Comparison of ENCODE assay signal across 26 cellular contexts in the genomic region with DNA sequence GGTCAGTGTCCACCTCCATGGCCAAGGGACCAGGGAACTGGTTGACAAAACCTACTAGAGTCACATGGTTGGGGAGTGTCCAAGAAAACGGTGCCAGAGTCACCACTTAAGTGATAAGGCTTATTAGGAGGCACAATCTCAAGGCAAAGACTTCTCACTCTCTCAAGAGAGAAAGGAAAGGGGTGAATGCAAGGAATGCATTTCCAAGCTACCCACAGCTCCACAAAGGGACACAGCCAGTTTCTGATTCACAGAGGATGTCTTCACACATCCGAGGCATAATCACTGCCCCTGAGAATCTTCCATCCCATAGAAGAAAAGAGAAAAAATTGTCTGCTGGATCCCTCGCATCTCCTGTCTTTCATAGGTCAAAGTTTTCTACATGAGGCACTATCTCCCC.
A peak's percentile ranks its signal among the peaks of the same experiment; 100 is the strongest.
DNase-seq lines count a peak whose midpoint lies in the region; ATAC-seq, FAIRE-seq and TF ChIP-seq lines count a peak whose summit lies in the region.
"Had no signal": no experiment of that assay in that cellular context is flagged by ENCODE, and none has a peak within 500 bp of the region (broad histone marks: within the 10 kb centered on the region; RNA-seq: fewer than 3 reads in every experiment).

No MANE protein-coding gene starts in this region.

- H3K79me2 ChIP-seq in GM23248 (ENCODE audit: insufficient read depth), result no peaks in the 10 kb centered on the region
- H3K79me2 ChIP-seq in astrocyte (ENCODE audit: insufficient read depth, low read length), result no peaks in the 10 kb centered on the region

- H2AFZ ChIP-seq in GM23248, result no peak overlapping the region
- no peak overlapping the region for H2AFZ ChIP-seq in astrocyte (ENCODE audit: low read depth, low read length)
- H2AFZ ChIP-seq: GM23338 had no signal

- H3K9ac ChIP-seq in GM23248 (peak overlapping the region; percentile 53), astrocyte (ENCODE audit: low read length) (no peak overlapping the region)

- H3K36me3 Mint-ChIP-seq in astrocyte (ENCODE audit: low read depth, unreplicated experiment) (peaks cover 28% of the 10 kb centered on the region), nephron progenitor cell (ENCODE audit: low read depth) (peaks cover 16% of the 10 kb centered on the region)
- H3K36me3 Mint-ChIP-seq in T-helper 2 cell treated with Interferon-gamma antibody and Interleukin-4, amounts not matched to agents 5 μg/mL and 100 μg/mL, for 36 hours (ENCODE audit: low read depth), result no peaks in the 10 kb centered on the region
- H3K36me3 Mint-ChIP-seq: CD4-positive, CD25-positive, alpha-beta regulatory T cell; natural killer cell treated with Interleukin-12 subunit alpha and Interleukin-12 subunit beta and Interleukin-15 and Interleukin-18, amount 100 ng/mL, for 72 hours; stimulated activated memory B cell treated with anti-CD40 and anti-IgM and Interleukin-4, amounts not matched to agents 10 μg/mL and 1 μg/mL and 100 μg/mL, for 72 hours had no signal

- in situ Hi-C loops in GM23248 (cut with MboI), result no loop called here

- peaks cover 31% of the 10 kb centered on the region for H3F3A ChIP-seq in GM23248 (ENCODE audit: insufficient read depth)

- peak overlapping the region; percentile 89 for H3K27ac ChIP-seq in GM23248
- no peak overlapping the region for H3K27ac ChIP-seq in astrocyte (ENCODE audit: low read depth, low read length)
- H3K27ac ChIP-seq in suprapubic skin, result peak overlapping the region; percentile 70
- H3K27ac ChIP-seq: SJCRH30, WERI-Rb-1 had no signal

- H3K9me2 ChIP-seq in GM23248 (ENCODE audit: insufficient read depth), result no peaks in the 10 kb centered on the region

- H3K27me3 Mint-ChIP-seq in astrocyte (ENCODE audit: low read depth, unreplicated experiment) (no peaks in the 10 kb centered on the region), nephron progenitor cell (ENCODE audit: low read depth, poor library complexity) (peaks cover 8% of the 10 kb centered on the region)
- peaks cover 2% of the 10 kb centered on the region for H3K27me3 Mint-ChIP-seq in T-helper 2 cell treated with Interferon-gamma antibody and Interleukin-4, amounts not matched to agents 5 μg/mL and 100 μg/mL, for 36 hours (ENCODE audit: low read depth)

- H4K20me1 ChIP-seq in GM23248 (ENCODE audit: insufficient read depth) (no peaks in the 10 kb centered on the region), astrocyte (ENCODE audit: insufficient read depth, low read length) (peaks cover 3% of the 10 kb centered on the region)

- H3K27ac Mint-ChIP-seq in astrocyte (ENCODE audit: unreplicated experiment), result peak overlapping the region; percentile 48
- H3K27ac Mint-ChIP-seq in nephron progenitor cell, result peak overlapping the region; percentile 66
- H3K27ac Mint-ChIP-seq in T-helper 2 cell treated with Interferon-gamma antibody and Interleukin-4, amounts not matched to agents 5 μg/mL and 100 μg/mL, for 36 hours, result no peak overlapping the region
- H3K27ac Mint-ChIP-seq: CD4-positive, CD25-positive, alpha-beta regulatory T cell; dendritic cell treated with granulocyte-macrophage colony-stimulating factor and Interleukin-4, amounts not matched to agents 40 ng/mL and 50 ng/mL, for 4 days; GM23338; natural killer cell treated with Interleukin-12 subunit alpha and Interleukin-12 subunit beta and Interleukin-15 and Interleukin-18, amount 100 ng/mL, for 72 hours; stimulated activated memory B cell treated with anti-CD40 and anti-IgM and Interleukin-4, amounts not matched to agents 10 μg/mL and 1 μg/mL and 100 μg/mL, for 72 hours had no signal

- TF ChIP-seq POLR2A in suprapubic skin (IDR thresholded peaks at IDR 0.05), result no peak

- H3K4me2 ChIP-seq in GM23248 (ENCODE audit: unreplicated experiment) (peak overlapping the region; percentile 52), astrocyte (ENCODE audit: low read length) (peak overlapping the region; percentile 38)
- H3K4me2 ChIP-seq: GM23338 had no signal

- FAIRE-seq in astrocyte (lab: Jason Lieb, UNC), result no peak
- FAIRE-seq: RCC 7860 had no signal

- no peaks in the 10 kb centered on the region for H3K27me3 ChIP-seq in GM23248 (replicated peaks; ENCODE audit: insufficient read depth)
- H3K27me3 ChIP-seq in astrocyte (ENCODE audit: insufficient read depth, low read length), result no peaks in the 10 kb centered on the region
- H3K27me3 ChIP-seq in suprapubic skin, result no peaks in the 10 kb centered on the region
- H3K27me3 ChIP-seq: SJCRH30 had no signal

- H3K4me1 Mint-ChIP-seq in astrocyte (ENCODE audit: low read depth, unreplicated experiment) (peaks cover 38% of the 10 kb centered on the region), nephron progenitor cell (peaks cover 46% of the 10 kb centered on the region)
- H3K4me1 Mint-ChIP-seq in T-helper 2 cell treated with Interferon-gamma antibody and Interleukin-4, amounts not matched to agents 5 μg/mL and 100 μg/mL, for 36 hours (ENCODE audit: low read depth), result peaks cover 11% of the 10 kb centered on the region
- H3K4me1 Mint-ChIP-seq: GM23338 had no signal

- H3K4me1 ChIP-seq in GM23248 (ENCODE audit: insufficient read depth), result peaks cover 35% of the 10 kb centered on the region
- peaks cover 20% of the 10 kb centered on the region for H3K4me1 ChIP-seq in astrocyte (ENCODE audit: insufficient read depth, low read length)
- peaks cover 38% of the 10 kb centered on the region for H3K4me1 ChIP-seq in suprapubic skin
- H3K4me1 ChIP-seq: SJCRH30 had no signal

- H3K4me3 Mint-ChIP-seq in astrocyte (ENCODE audit: unreplicated experiment), result peak overlapping the region; percentile 8
- no peak overlapping the region for H3K4me3 Mint-ChIP-seq in nephron progenitor cell
- no peak overlapping the region for H3K4me3 Mint-ChIP-seq in T-helper 2 cell treated with Interferon-gamma antibody and Interleukin-4, amounts not matched to agents 5 μg/mL and 100 μg/mL, for 36 hours
- H3K4me3 Mint-ChIP-seq: CD4-positive, CD25-positive, alpha-beta regulatory T cell; dendritic cell treated with granulocyte-macrophage colony-stimulating factor and Interleukin-4, amounts not matched to agents 40 ng/mL and 50 ng/mL, for 4 days; GM23338; natural killer cell treated with Interleukin-12 subunit alpha and Interleukin-12 subunit beta and Interleukin-15 and Interleukin-18, amount 100 ng/mL, for 72 hours; stimulated activated memory B cell treated with anti-CD40 and anti-IgM and Interleukin-4, amounts not matched to agents 10 μg/mL and 1 μg/mL and 100 μg/mL, for 72 hours had no signal

- H3K9me3 ChIP-seq in GM23248 (ENCODE audit: low read depth), result no peaks in the 10 kb centered on the region
- no peaks in the 10 kb centered on the region for H3K9me3 ChIP-seq in astrocyte (ENCODE audit: insufficient read depth, low read depth, low read length)
- no peaks in the 10 kb centered on the region for H3K9me3 ChIP-seq in suprapubic skin
- H3K9me3 ChIP-seq: SJCRH30 had no signal

- TF ChIP-seq EP300 in suprapubic skin (IDR thresholded peaks at IDR 0.05), result no peak

- TF ChIP-seq CTCF in astrocyte (IDR thresholded peaks at IDR 0.05; ENCODE audit: insufficient read depth, low read depth, low read length), result no peak
- no peak for TF ChIP-seq CTCF in nephron progenitor cell (IDR thresholded peaks at IDR 0.05)
- TF ChIP-seq CTCF in suprapubic skin (IDR thresholded peaks at IDR 0.05), result no peak

- no peaks in the 10 kb centered on the region for H3K36me3 ChIP-seq in GM23248 (ENCODE audit: low read depth)
- H3K36me3 ChIP-seq in astrocyte (ENCODE audit: insufficient read depth, low read length), result no peaks in the 10 kb centered on the region
- H3K36me3 ChIP-seq in suprapubic skin, result no peaks in the 10 kb centered on the region
- H3K36me3 ChIP-seq: SJCRH30, WERI-Rb-1 had no signal

- H3K4me3 ChIP-seq in GM23248 (no peak overlapping the region), astrocyte (ENCODE audit: insufficient read depth, low read depth, low read length) (no peak overlapping the region), suprapubic skin (no peak overlapping the region)
- H3K4me3 ChIP-seq: GM23338, SJCRH30 had no signal

- 35 to 37% methylated on average over 3 of the region's 3 CpGs for WGBS in GM23248 (ENCODE audit: low coverage in 1 of 2, low lambda C conversion rate in 2 of 2, missing lambda C conversion rate in 2 of 2), 2 experiments
- 69% methylated on average over 3 of the region's 3 CpGs for WGBS in suprapubic skin

- H3K9me3 Mint-ChIP-seq in astrocyte (ENCODE audit: unreplicated experiment) (peaks cover 3% of the 10 kb centered on the region), nephron progenitor cell (no peaks in the 10 kb centered on the region)
- no peaks in the 10 kb centered on the region for H3K9me3 Mint-ChIP-seq in T-helper 2 cell treated with Interferon-gamma antibody and Interleukin-4, amounts not matched to agents 5 μg/mL and 100 μg/mL, for 36 hours
- H3K9me3 Mint-ChIP-seq: dendritic cell treated with granulocyte-macrophage colony-stimulating factor and Interleukin-4, amounts not matched to agents 40 ng/mL and 50 ng/mL, for 4 days; GM23338; natural killer cell treated with Interleukin-12 subunit alpha and Interleukin-12 subunit beta and Interleukin-15 and Interleukin-18, amount 100 ng/mL, for 72 hours; stimulated activated memory B cell treated with anti-CD40 and anti-IgM and Interleukin-4, amounts not matched to agents 10 μg/mL and 1 μg/mL and 100 μg/mL, for 72 hours had no signal

- peak; percentile 79 for DNase-seq in GM23248
- DNase-seq in astrocyte (ENCODE audit: low read depth), result peak; percentile 37
- DNase-seq in nephron progenitor cell, result no peak
- no peak for DNase-seq in suprapubic skin (ENCODE audit: low spot score in 2 of 2)
- no peak for DNase-seq in activated CD4-positive, CD25-positive, alpha-beta regulatory T cell (lab: John Stamatoyannopoulos, UW)
- no peak for DNase-seq in T-helper 2 cell treated with Interferon-gamma antibody and Interleukin-4, amounts not matched to agents 5 μg/mL and 100 μg/mL, for 36 hours (ENCODE audit: low spot score)
- no peak for DNase-seq in Ammon's horn (ENCODE audit: low spot score)
- DNase-seq: activated CD4-positive, alpha-beta T cell treated with anti-CD3 and anti-CD28 coated beads, Interleukin-2, amount 50 U/mL, for 4 hours; activated gamma-delta T cell; amygdala; caudate nucleus; CD4-positive, CD25-positive, alpha-beta regulatory T cell; DMS 273 treated with DMSO at 0.1 percent for 48 hours; left colon; midbrain; NCI-H1092 treated with DMSO at 0.1 percent for 48 hours; NCI-H524 treated with DMSO at 0.1 percent for 48 hours; SJCRH30; trophoblast cell; WERI-Rb-1 had no signal

- no peak for ATAC-seq in HG02763 (IDR thresholded peaks at IDR 0.05; ENCODE audit: unreplicated experiment)
- ATAC-seq: GM23338; left colon; natural killer cell treated with Interleukin-12 subunit alpha and Interleukin-12 subunit beta and Interleukin-15 and Interleukin-18, amount 100 ng/mL, for 72 hours; stimulated activated memory B cell treated with anti-CD40 and anti-IgM and Interleukin-4, amounts not matched to agents 10 μg/mL and 1 μg/mL and 100 μg/mL, for 72 hours had no signal

Comparison
In these comparisons a context has a peak if more than half of its experiments do, and no peak if none do; other contexts are left out.
1. DNase-seq: peak in GM23248 (single experiment) and astrocyte (single experiment); none in nephron progenitor cell (single experiment), suprapubic skin (0 of 2), activated CD4-positive, CD25-positive, alpha-beta regulatory T cell (0 of 4), T-helper 2 cell treated with Interferon-gamma antibody and Interleukin-4, amounts not matched to agents 5 μg/mL and 100 μg/mL, for 36 hours (single experiment) and Ammon's horn (single experiment).